In the genomic region with DNA sequence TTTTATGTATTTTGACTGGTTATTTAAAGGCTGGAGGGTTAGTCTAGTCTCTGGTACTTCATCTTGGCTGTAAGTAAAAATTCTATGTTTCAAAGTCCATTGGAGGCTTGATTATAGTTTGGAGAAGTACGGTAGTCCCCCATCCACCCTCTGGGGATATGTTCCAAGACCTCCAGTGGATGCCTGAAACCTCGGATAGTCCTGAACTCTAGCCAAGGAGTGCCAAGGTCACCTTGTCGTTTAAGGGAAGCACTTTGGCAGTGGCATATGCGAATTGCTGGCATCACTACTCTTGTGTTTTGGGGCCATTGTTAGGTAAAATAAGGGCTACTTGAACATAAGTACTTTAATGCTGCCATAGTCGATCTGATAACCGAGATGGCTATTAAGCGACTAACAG, we compare ENCODE assay signal across 1 cellular context.
TF ChIP-seq lines count a peak whose summit lies in the region.

No MANE protein-coding gene starts in this region.

TF ChIP-seq in WTC11, 78 proteins besides CTCF, POLR2A, EP300 and RAD21 (continued from another document):
- TF ChIP-seq, protein P1, sequence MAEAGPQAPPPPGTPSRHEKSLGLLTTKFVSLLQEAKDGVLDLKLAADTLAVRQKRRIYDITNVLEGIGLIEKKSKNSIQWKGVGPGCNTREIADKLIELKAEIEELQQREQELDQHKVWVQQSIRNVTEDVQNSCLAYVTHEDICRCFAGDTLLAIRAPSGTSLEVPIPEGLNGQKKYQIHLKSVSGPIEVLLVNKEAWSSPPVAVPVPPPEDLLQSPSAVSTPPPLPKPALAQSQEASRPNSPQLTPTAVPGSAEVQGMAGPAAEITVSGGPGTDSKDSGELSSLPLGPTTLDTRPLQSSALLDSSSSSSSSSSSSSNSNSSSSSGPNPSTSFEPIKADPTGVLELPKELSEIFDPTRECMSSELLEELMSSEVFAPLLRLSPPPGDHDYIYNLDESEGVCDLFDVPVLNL (CRISPR knock-in tag; IDR thresholded peaks at IDR 0.05; ENCODE audit: borderline replicate concordance, low read depth) = no peak
- TF ChIP-seq KAT7 (CRISPR knock-in tag; IDR thresholded peaks at IDR 0.05; ENCODE audit: borderline replicate concordance) (no peak), FOXK1 (CRISPR knock-in tag; IDR thresholded peaks at IDR 0.05) (no peak), JAZF1 (CRISPR knock-in tag; IDR thresholded peaks at IDR 0.05) (no peak), GABPB1 (CRISPR knock-in tag; IDR thresholded peaks at IDR 0.05) (no peak), NFYB (CRISPR knock-in tag; conservative IDR thresholded peaks at IDR 0.05; ENCODE audit: low read depth) (no peak), TCF7 (CRISPR knock-in tag; IDR thresholded peaks at IDR 0.05; ENCODE audit: low read depth) (no peak), JUN (CRISPR knock-in tag; IDR thresholded peaks at IDR 0.05) (no peak), ZNF121 (CRISPR knock-in tag; IDR thresholded peaks at IDR 0.05) (no peak), PRRX2 (CRISPR knock-in tag; IDR thresholded peaks at IDR 0.05) (no peak)
- TF ChIP-seq, protein P2, sequence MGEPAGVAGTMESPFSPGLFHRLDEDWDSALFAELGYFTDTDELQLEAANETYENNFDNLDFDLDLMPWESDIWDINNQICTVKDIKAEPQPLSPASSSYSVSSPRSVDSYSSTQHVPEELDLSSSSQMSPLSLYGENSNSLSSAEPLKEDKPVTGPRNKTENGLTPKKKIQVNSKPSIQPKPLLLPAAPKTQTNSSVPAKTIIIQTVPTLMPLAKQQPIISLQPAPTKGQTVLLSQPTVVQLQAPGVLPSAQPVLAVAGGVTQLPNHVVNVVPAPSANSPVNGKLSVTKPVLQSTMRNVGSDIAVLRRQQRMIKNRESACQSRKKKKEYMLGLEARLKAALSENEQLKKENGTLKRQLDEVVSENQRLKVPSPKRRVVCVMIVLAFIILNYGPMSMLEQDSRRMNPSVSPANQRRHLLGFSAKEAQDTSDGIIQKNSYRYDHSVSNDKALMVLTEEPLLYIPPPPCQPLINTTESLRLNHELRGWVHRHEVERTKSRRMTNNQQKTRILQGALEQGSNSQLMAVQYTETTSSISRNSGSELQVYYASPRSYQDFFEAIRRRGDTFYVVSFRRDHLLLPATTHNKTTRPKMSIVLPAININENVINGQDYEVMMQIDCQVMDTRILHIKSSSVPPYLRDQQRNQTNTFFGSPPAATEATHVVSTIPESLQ (CRISPR knock-in tag; IDR thresholded peaks at IDR 0.05) = no peak
- TF ChIP-seq, protein P3, sequence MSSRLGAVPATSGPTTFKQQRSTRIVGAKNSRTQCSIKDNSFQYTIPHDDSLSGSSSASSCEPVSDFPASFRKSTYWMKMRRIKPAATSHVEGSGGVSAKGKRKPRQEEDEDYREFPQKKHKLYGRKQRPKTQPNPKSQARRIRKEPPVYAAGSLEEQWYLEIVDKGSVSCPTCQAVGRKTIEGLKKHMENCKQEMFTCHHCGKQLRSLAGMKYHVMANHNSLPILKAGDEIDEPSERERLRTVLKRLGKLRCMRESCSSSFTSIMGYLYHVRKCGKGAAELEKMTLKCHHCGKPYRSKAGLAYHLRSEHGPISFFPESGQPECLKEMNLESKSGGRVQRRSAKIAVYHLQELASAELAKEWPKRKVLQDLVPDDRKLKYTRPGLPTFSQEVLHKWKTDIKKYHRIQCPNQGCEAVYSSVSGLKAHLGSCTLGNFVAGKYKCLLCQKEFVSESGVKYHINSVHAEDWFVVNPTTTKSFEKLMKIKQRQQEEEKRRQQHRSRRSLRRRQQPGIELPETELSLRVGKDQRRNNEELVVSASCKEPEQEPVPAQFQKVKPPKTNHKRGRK (CRISPR knock-in tag; IDR thresholded peaks at IDR 0.05; ENCODE audit: borderline replicate concordance) = no peak
- TF ChIP-seq, protein P4, sequence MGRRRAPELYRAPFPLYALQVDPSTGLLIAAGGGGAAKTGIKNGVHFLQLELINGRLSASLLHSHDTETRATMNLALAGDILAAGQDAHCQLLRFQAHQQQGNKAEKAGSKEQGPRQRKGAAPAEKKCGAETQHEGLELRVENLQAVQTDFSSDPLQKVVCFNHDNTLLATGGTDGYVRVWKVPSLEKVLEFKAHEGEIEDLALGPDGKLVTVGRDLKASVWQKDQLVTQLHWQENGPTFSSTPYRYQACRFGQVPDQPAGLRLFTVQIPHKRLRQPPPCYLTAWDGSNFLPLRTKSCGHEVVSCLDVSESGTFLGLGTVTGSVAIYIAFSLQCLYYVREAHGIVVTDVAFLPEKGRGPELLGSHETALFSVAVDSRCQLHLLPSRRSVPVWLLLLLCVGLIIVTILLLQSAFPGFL (CRISPR knock-in tag; IDR thresholded peaks at IDR 0.05; ENCODE audit: borderline replicate concordance) = no peak
- TF ChIP-seq, protein P5, sequence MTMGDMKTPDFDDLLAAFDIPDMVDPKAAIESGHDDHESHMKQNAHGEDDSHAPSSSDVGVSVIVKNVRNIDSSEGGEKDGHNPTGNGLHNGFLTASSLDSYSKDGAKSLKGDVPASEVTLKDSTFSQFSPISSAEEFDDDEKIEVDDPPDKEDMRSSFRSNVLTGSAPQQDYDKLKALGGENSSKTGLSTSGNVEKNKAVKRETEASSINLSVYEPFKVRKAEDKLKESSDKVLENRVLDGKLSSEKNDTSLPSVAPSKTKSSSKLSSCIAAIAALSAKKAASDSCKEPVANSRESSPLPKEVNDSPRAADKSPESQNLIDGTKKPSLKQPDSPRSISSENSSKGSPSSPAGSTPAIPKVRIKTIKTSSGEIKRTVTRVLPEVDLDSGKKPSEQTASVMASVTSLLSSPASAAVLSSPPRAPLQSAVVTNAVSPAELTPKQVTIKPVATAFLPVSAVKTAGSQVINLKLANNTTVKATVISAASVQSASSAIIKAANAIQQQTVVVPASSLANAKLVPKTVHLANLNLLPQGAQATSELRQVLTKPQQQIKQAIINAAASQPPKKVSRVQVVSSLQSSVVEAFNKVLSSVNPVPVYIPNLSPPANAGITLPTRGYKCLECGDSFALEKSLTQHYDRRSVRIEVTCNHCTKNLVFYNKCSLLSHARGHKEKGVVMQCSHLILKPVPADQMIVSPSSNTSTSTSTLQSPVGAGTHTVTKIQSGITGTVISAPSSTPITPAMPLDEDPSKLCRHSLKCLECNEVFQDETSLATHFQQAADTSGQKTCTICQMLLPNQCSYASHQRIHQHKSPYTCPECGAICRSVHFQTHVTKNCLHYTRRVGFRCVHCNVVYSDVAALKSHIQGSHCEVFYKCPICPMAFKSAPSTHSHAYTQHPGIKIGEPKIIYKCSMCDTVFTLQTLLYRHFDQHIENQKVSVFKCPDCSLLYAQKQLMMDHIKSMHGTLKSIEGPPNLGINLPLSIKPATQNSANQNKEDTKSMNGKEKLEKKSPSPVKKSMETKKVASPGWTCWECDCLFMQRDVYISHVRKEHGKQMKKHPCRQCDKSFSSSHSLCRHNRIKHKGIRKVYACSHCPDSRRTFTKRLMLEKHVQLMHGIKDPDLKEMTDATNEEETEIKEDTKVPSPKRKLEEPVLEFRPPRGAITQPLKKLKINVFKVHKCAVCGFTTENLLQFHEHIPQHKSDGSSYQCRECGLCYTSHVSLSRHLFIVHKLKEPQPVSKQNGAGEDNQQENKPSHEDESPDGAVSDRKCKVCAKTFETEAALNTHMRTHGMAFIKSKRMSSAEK (CRISPR knock-in tag; IDR thresholded peaks at IDR 0.05; ENCODE audit: borderline replicate concordance) = no peak
- TF ChIP-seq, protein P6, sequence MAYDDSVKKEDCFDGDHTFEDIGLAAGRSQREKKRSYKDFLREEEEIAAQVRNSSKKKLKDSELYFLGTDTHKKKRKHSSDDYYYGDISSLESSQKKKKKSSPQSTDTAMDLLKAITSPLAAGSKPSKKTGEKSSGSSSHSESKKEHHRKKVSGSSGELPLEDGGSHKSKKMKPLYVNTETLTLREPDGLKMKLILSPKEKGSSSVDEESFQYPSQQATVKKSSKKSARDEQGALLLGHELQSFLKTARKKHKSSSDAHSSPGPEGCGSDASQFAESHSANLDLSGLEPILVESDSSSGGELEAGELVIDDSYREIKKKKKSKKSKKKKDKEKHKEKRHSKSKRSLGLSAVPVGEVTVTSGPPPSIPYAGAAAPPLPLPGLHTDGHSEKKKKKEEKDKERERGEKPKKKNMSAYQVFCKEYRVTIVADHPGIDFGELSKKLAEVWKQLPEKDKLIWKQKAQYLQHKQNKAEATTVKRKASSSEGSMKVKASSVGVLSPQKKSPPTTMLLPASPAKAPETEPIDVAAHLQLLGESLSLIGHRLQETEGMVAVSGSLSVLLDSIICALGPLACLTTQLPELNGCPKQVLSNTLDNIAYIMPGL (CRISPR knock-in tag; IDR thresholded peaks at IDR 0.05) = no peak
- TF ChIP-seq, protein P7, sequence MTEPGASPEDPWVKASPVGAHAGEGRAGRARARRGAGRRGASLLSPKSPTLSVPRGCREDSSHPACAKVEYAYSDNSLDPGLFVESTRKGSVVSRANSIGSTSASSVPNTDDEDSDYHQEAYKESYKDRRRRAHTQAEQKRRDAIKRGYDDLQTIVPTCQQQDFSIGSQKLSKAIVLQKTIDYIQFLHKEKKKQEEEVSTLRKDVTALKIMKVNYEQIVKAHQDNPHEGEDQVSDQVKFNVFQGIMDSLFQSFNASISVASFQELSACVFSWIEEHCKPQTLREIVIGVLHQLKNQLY (CRISPR knock-in tag; IDR thresholded peaks at IDR 0.05) = no peak
- TF ChIP-seq, protein P8, sequence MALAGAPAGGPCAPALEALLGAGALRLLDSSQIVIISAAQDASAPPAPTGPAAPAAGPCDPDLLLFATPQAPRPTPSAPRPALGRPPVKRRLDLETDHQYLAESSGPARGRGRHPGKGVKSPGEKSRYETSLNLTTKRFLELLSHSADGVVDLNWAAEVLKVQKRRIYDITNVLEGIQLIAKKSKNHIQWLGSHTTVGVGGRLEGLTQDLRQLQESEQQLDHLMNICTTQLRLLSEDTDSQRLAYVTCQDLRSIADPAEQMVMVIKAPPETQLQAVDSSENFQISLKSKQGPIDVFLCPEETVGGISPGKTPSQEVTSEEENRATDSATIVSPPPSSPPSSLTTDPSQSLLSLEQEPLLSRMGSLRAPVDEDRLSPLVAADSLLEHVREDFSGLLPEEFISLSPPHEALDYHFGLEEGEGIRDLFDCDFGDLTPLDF (CRISPR knock-in tag; IDR thresholded peaks at IDR 0.05) = no peak
